ENCODE assay signal across 10 cellular contexts in genomic region chr1:156465747-156466365, GRCh38. TPM values are rescaled to one million over a fixed set of nuclear protein-coding genes. Genes with fewer than 3 reads are reported as not detected.
DNase-seq lines count a peak whose midpoint lies in the region; ATAC-seq and TF ChIP-seq lines count a peak whose summit lies in the region.
"Had no signal": no experiment of that assay in that cellular context is flagged by ENCODE, and none has a peak within 500 bp of the region (broad histone marks: within the 10 kb centered on the region; RNA-seq: fewer than 3 reads in every experiment).

No MANE protein-coding gene starts in this region.

- TF ChIP-seq EP300 in SK-N-SH (IDR thresholded peaks at IDR 0.05; ENCODE audit: borderline replicate concordance in 1 of 2, low read depth in 1 of 2, low read length in 1 of 2): no peak

- no peak for DNase-seq in activated T-cell treated with anti-CD3 and anti-CD28 coated beads, Interleukin-2, amount 50 U/mL, for 24 hours
- no peak for DNase-seq in activated T-cell treated with anti-CD3 and anti-CD28 coated beads, Interleukin-2, amount 50 U/mL, for 48 hours
- peak; percentile 31 for DNase-seq in SK-N-SH
- DNase-seq in foreskin fibroblast: peak in 1 of 2 donors; percentile 43
- DNase-seq in tibial artery: no peak
- DNase-seq in stimulated activated CD4-positive, alpha-beta T cell treated with anti-CD3 and anti-CD28 coated beads, Interleukin-15, amount 100 ng/mL, for 24 hours: no peak
- DNase-seq: COR-L47, naive B cell had no signal

- peak overlapping the region; percentile 80 for H3K27ac Mint-ChIP-seq in activated T-cell treated with anti-CD3 and anti-CD28 coated beads, Interleukin-2, amount 50 U/mL, for 24 hours

- CTCF ChIA-PET in SK-N-SH (lab: Yijun Ruan, JAX): interaction anchor here (1.2 to 1.8 kb wide), 3 partner anchors 15 to 143 kb away, joined by 4 to 8 read pairs (median 5); no protein-coding TSS in a partner anchor

- H3K27me3 ChIP-seq in SK-N-SH (ENCODE audit: insufficient read depth) (no peaks in the 10 kb centered on the region), tibial artery (no peaks in the 10 kb centered on the region)

- no peaks in the 10 kb centered on the region; the same call in 1 of the 2 replicates for H4K20me1 ChIP-seq in SK-N-SH (ENCODE audit: insufficient read depth)

- H3K4me1 ChIP-seq in SK-N-SH (ENCODE audit: control insufficient read depth in 1 of 2, insufficient read depth in 2 of 2, low read depth in 1 of 2, low read length in 1 of 2) (peaks cover 0 to 11% of the 10 kb centered on the region in 2 experiments; a peak in 1 of 4 replicates), tibial artery (peaks cover 5 to 93% (median 81%) of the 10 kb centered on the region in 4 donors)

- peaks cover 12% of the 10 kb centered on the region for H3K4me1 Mint-ChIP-seq in activated T-cell treated with anti-CD3 and anti-CD28 coated beads, Interleukin-2, amount 50 U/mL, for 24 hours (ENCODE audit: low read depth)

- H3K9me3 Mint-ChIP-seq in activated T-cell treated with anti-CD3 and anti-CD28 coated beads, Interleukin-2, amount 50 U/mL, for 24 hours: no peaks in the 10 kb centered on the region
- H3K9me3 Mint-ChIP-seq: naive B cell had no signal

- no peak overlapping the region for H3K4me3 ChIP-seq in SK-N-SH (ENCODE audit: low read depth in 2 of 2, low read length in 1 of 2)
- H3K4me3 ChIP-seq in foreskin fibroblast (ENCODE audit: low read depth in 1 of 2, low read length in 2 of 2): no peak overlapping the region
- no peak overlapping the region for H3K4me3 ChIP-seq in tibial artery

- H3F3A ChIP-seq in SK-N-SH (replicated peaks; ENCODE audit: insufficient read depth): peaks cover 14% of the 10 kb centered on the region

- no peak overlapping the region for H3K9ac ChIP-seq in SK-N-SH

- intact Hi-C loops in tibial artery (cut with DNase I; ENCODE audit: low total_unique reads): no loop called here

- peaks cover 55% of the 10 kb centered on the region for H3K36me3 Mint-ChIP-seq in activated T-cell treated with anti-CD3 and anti-CD28 coated beads, Interleukin-2, amount 50 U/mL, for 24 hours (ENCODE audit: low read depth)

- POLR2A ChIA-PET in SK-N-SH (lab: Yijun Ruan, JAX): no interaction called here

- H3K9me3 ChIP-seq in SK-N-SH (no peaks in the 10 kb centered on the region), tibial artery (no peaks in the 10 kb centered on the region)

- no peak; the same call in 1 of the 2 replicates for TF ChIP-seq RAD21 in SK-N-SH (IDR thresholded peaks at IDR 0.05; ENCODE audit: low read length)

- H2AFZ ChIP-seq in SK-N-SH (ENCODE audit: low read depth): no peak overlapping the region

- no peak overlapping the region for H3K4me2 ChIP-seq in SK-N-SH

- no peaks in the 10 kb centered on the region; the same call in none of the 2 replicates for H3K79me2 ChIP-seq in SK-N-SH (ENCODE audit: insufficient read depth)

- no peak overlapping the region for H3K27ac ChIP-seq in SK-N-SH (ENCODE audit: low read depth in 2 of 2, low read length in 1 of 2)
- H3K27ac ChIP-seq in tibial artery: peak overlapping the region; percentile 91 to 94

- WGBS in SK-N-SH (ENCODE audit: low lambda C conversion rate): 79% methylated on average over 17 of the region's 17 CpGs

- H3K27me3 Mint-ChIP-seq in activated T-cell treated with anti-CD3 and anti-CD28 coated beads, Interleukin-2, amount 50 U/mL, for 24 hours: no peaks in the 10 kb centered on the region
- H3K27me3 Mint-ChIP-seq: naive B cell had no signal

- ATAC-seq in HG03565 (IDR thresholded peaks at IDR 0.05; ENCODE audit: unreplicated experiment) (no peak), GM18858 (IDR thresholded peaks at IDR 0.05; ENCODE audit: unreplicated experiment) (no peak)

- peak; percentile 39 for TF ChIP-seq CTCF in SK-N-SH (IDR thresholded peaks at IDR 0.05)
- peak; percentile 19 for TF ChIP-seq CTCF in foreskin fibroblast (IDR thresholded peaks at IDR 0.05; ENCODE audit: low read depth, low read length)
- TF ChIP-seq CTCF in tibial artery (IDR thresholded peaks at IDR 0.05): no peak

- peaks cover 27 to 39% of the 10 kb centered on the region in 2 experiments for H3K36me3 ChIP-seq in SK-N-SH (replicated peaks in 1 of 2; ENCODE audit: control insufficient read depth in 1 of 2, insufficient read depth in 2 of 2, low read length in 1 of 2)
- H3K36me3 ChIP-seq in tibial artery: peaks cover 46 to 57% (median 46%) of the 10 kb centered on the region in 3 donors

- no peak overlapping the region for H3K4me3 Mint-ChIP-seq in activated T-cell treated with anti-CD3 and anti-CD28 coated beads, Interleukin-2, amount 50 U/mL, for 24 hours

- no peaks in the 10 kb centered on the region for H3K9me2 ChIP-seq in SK-N-SH

TF ChIP-seq in SK-N-SH, 30 proteins besides CTCF, POLR2A, EP300 and RAD21:
- TF ChIP-seq SMC3 (IDR thresholded peaks at IDR 0.05; ENCODE audit: low read depth, low read length) (no peak), TCF12 (IDR thresholded peaks at IDR 0.05) (no peak), MEF2A (IDR thresholded peaks at IDR 0.05; ENCODE audit: borderline replicate concordance, low read depth) (no peak)
TF ChIP-seq in SK-N-SH: peak in this region for 0.

RNA-seq across cellular contexts. Expression of gene MEF2D, which starts 34.7 kb away (rescaled TPM):
- polyA plus RNA-seq in SK-N-SH (2012; rRNA removed): 14.3 and 16.0 TPM in 2 replicates
- 10.5 and 12.4 TPM in 2 replicates for polyA plus RNA-seq in SK-N-SH (2012; cell fraction: cytosol; rRNA removed)
- 38.6 and 41.0 TPM in 2 replicates for polyA plus RNA-seq in SK-N-SH (2012; cell fraction: nucleus; rRNA removed)

Comparison
In these comparisons a context has a peak if more than half of its experiments do, and no peak if none do; other contexts are left out.
1. H3K27ac ChIP-seq: peak in tibial artery (2 of 2); none in SK-N-SH (0 of 2).
2. CTCF ChIP-seq: peak in SK-N-SH (single experiment) and foreskin fibroblast (single experiment); none in tibial artery (0 of 2).